In genomic region chr7:123682690-123683089, GRCh38 we compare ENCODE assay signal across 2 cellular contexts.
TF ChIP-seq lines count a peak whose summit lies in the region.

No MANE protein-coding gene starts in this region.

TF ChIP-seq in HEK293, 187 proteins besides CTCF, POLR2A, EP300 and RAD21:
- no peak for TF ChIP-seq ZSCAN16 (tag by site-specific recombination; IDR thresholded peaks at IDR 0.05)
- no peak for TF ChIP-seq HOXA7 (CRISPR knock-in tag; IDR thresholded peaks at IDR 0.05; ENCODE audit: borderline replicate concordance)
- TF ChIP-seq ZSCAN30 (tag by site-specific recombination; IDR thresholded peaks at IDR 0.05), result 0 out of 2 replicates have a peak, but pooled peaks have one; percentile 26
- TF ChIP-seq ZNF654 (tag by site-specific recombination; IDR thresholded peaks at IDR 0.05; ENCODE audit: low read depth), result peak; percentile 72

TF ChIP-seq in K562, 482 proteins besides CTCF, POLR2A, EP300 and RAD21 (continues in another document):
- TF ChIP-seq BHLHE40 (IDR thresholded peaks at IDR 0.05; ENCODE audit: low read length), result no peak
- TF ChIP-seq DEAF1 (CRISPR knock-in tag; IDR thresholded peaks at IDR 0.05), result peak; percentile 82
- TF ChIP-seq PHF21A (IDR thresholded peaks at IDR 0.05; ENCODE audit: borderline replicate concordance, low read depth), result no peak
- TF ChIP-seq ARID3A (IDR thresholded peaks at IDR 0.05; ENCODE audit: borderline replicate concordance, low read depth, low read length), result peak; percentile 58; the same call in 1 of the 2 replicates
- 0 out of 2 replicates have a peak, but pooled peaks have one; percentile 55 for TF ChIP-seq TEAD2 (tag; IDR thresholded peaks at IDR 0.05)
- 0 out of 2 replicates have a peak, but pooled peaks have one; percentile 21 for TF ChIP-seq PTTG1 (tag; IDR thresholded peaks at IDR 0.05; ENCODE audit: low read depth)
- no peak for TF ChIP-seq RBM17 (IDR thresholded peaks at IDR 0.05; ENCODE audit: borderline replicate concordance, low read depth, low read length)
- no peak for TF ChIP-seq ZBTB12 (CRISPR knock-in tag; IDR thresholded peaks at IDR 0.05)
- no peak for TF ChIP-seq HDAC3 (IDR thresholded peaks at IDR 0.05; ENCODE audit: borderline replicate concordance, partially characterized antibody)
- peak; percentile 18; the same call in 1 of the 2 replicates for TF ChIP-seq CEBPB (tag; IDR thresholded peaks at IDR 0.05)
- peak; percentile 19 to 39; a peak in 1 of 4 replicates for TF ChIP-seq MNT (conservative IDR thresholded peaks at IDR 0.05)
- TF ChIP-seq POLR3G (IDR thresholded peaks at IDR 0.05; ENCODE audit: extremely low read depth, insufficient read length, insufficient replicate concordance), result no peak
- TF ChIP-seq TOE1 (IDR thresholded peaks at IDR 0.05; ENCODE audit: borderline replicate concordance), result no peak
- no peak for TF ChIP-seq TOE1 (CRISPR knock-in tag; IDR thresholded peaks at IDR 0.05; ENCODE audit: borderline replicate concordance, low read depth)
- TF ChIP-seq HNRNPLL (IDR thresholded peaks at IDR 0.05; ENCODE audit: low read depth, low read length, poor library complexity, severe bottlenecking), result no peak
- peak; percentile 8; the same call in 1 of the 2 replicates for TF ChIP-seq MGA (IDR thresholded peaks at IDR 0.05)
- TF ChIP-seq POLR2H (tag; IDR thresholded peaks at IDR 0.05; ENCODE audit: low read depth), result peak; percentile 58
- TF ChIP-seq MYC (IDR thresholded peaks at IDR 0.05; ENCODE audit: low read depth, low read length), result peak; percentile 70
- TF ChIP-seq MYC (CRISPR knock-in tag; IDR thresholded peaks at IDR 0.05; ENCODE audit: borderline replicate concordance, low read depth), result no peak
- 0 out of 2 replicates have a peak, but pooled peaks have one; percentile 5 for TF ChIP-seq ILF3 (IDR thresholded peaks at IDR 0.05; ENCODE audit: borderline replicate concordance)
- peak in 1 of 2 experiments; percentile 30; a peak in 1 of 4 replicates for TF ChIP-seq MAZ (CRISPR knock-in tag; conservative IDR thresholded peaks at IDR 0.05 in 1 of 2, IDR thresholded peaks at IDR 0.05 in 1 of 2)
- TF ChIP-seq POU5F1 (IDR thresholded peaks at IDR 0.05; ENCODE audit: borderline replicate concordance, low read depth, low read length, partially characterized antibody), result no peak
- TF ChIP-seq KHSRP (IDR thresholded peaks at IDR 0.05), result no peak
- no peak for TF ChIP-seq ZBTB5 (IDR thresholded peaks at IDR 0.05)
- no peak for TF ChIP-seq HSF4 (CRISPR knock-in tag; IDR thresholded peaks at IDR 0.05; ENCODE audit: borderline replicate concordance)
- no peak for TF ChIP-seq ZNF589 (CRISPR knock-in tag; IDR thresholded peaks at IDR 0.05; ENCODE audit: low read depth)
- peak; percentile 59 for TF ChIP-seq TEAD4 (IDR thresholded peaks at IDR 0.05; ENCODE audit: low read length)
- TF ChIP-seq TEAD4 (CRISPR knock-in tag; IDR thresholded peaks at IDR 0.05; ENCODE audit: borderline replicate concordance), result no peak
- no peak for TF ChIP-seq CREB3 (tag; conservative IDR thresholded peaks at IDR 0.05; ENCODE audit: low read depth)
- TF ChIP-seq SMC3 (conservative IDR thresholded peaks at IDR 0.05; ENCODE audit: insufficient read depth, low read depth, low read length), result 0 out of 2 replicates have a peak, but pooled peaks have one; percentile 47
- no peak for TF ChIP-seq PHF8 (IDR thresholded peaks at IDR 0.05; ENCODE audit: borderline replicate concordance, low read length)
- 0 out of 2 replicates have a peak, but pooled peaks have one; percentile 30 for TF ChIP-seq ZNF197 (CRISPR knock-in tag; IDR thresholded peaks at IDR 0.05; ENCODE audit: low read depth)
- TF ChIP-seq ZNF778 (CRISPR knock-in tag; IDR thresholded peaks at IDR 0.05), result no peak
- TF ChIP-seq MCM2 (IDR thresholded peaks at IDR 0.05; ENCODE audit: low read depth), result no peak
- TF ChIP-seq TEAD1 (CRISPR knock-in tag; IDR thresholded peaks at IDR 0.05), result peak; percentile 24 to 25; a peak in 2 of 4 replicates
